Comparison of ENCODE assay signal across 28 cellular contexts in the genomic region with DNA sequence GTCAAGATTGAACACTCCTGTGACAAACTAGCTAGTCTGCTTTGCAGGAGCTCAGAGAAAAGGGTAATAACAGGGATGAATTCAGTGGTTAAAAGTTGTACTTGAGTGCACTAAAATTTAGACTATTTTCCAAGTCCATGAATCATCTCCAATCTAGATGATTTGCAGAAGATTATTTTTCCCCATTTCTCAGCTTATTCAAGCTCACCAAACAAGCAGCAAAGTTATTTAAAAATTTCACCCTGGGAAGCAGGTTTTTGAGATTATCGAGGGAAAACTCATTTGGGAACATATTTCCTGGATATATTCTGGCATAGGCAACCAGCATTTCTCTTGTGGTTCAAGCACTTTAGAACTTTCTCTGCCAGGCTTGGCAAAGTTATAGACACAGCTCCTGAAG.
"Had no signal": no experiment of that assay in that cellular context is flagged by ENCODE, and none has a peak within 500 bp of the region (broad histone marks: within the 10 kb centered on the region; RNA-seq: fewer than 3 reads in every experiment).

No MANE protein-coding gene starts in this region.

- H2AFZ ChIP-seq: parathyroid adenoma had no signal

- H3K27ac ChIP-seq: colonic mucosa, epithelial cell of prostate, esophagus squamous epithelium, gastroesophageal sphincter, heart right ventricle, lower lobe of right lung, neutrophil, parathyroid adenoma, right lobe of liver, stomach, thyroid gland had no signal

- H3K79me2 ChIP-seq: parathyroid adenoma had no signal

- H3K36me3 ChIP-seq: colonic mucosa, esophagus squamous epithelium, gastroesophageal sphincter, heart right ventricle, lower lobe of right lung, neutrophil, right lobe of liver, stomach, thyroid gland had no signal

- H3K9me3 ChIP-seq: colonic mucosa, esophagus squamous epithelium, gastroesophageal sphincter, heart right ventricle, lower lobe of right lung, neutrophil, right lobe of liver, stomach, thyroid gland had no signal

- H3K27me3 ChIP-seq: colonic mucosa, esophagus squamous epithelium, gastroesophageal sphincter, heart right ventricle, neutrophil, right lobe of liver, stomach, thyroid gland had no signal

- H3K4me1 Mint-ChIP-seq: central memory CD8-positive, alpha-beta T cell; stimulated activated effector memory CD8-positive, alpha-beta T cell treated with anti-CD3 and anti-CD28 coated beads, Interleukin-12 subunit alpha, Interleukin-12 subunit beta, amount 100 ng/mL, for 72 hours had no signal

- DNase-seq: colonic mucosa; effector CD8-positive, alpha-beta T cell; endodermal cell; esophagus squamous epithelium; foreskin fibroblast; heart right ventricle; hippocampal formation; immature natural killer cell; islet precursor cell; left ventricle myocardium superior; lower lobe of right lung; natural killer cell; right lobe of liver; small intestine; stimulated activated CD4-positive, alpha-beta T cell treated with anti-CD3 and anti-CD28 coated beads, Interleukin-15, amount 100 ng/mL, for 24 hours; stimulated activated CD4-positive, alpha-beta T cell treated with anti-CD3 and anti-CD28 coated beads, Interleukin-4, amount 100 ng/mL, for 24 hours; stimulated activated naive CD4-positive, alpha-beta T cell treated with Interleukin-2 at 50 U/mL for 16 hours; stomach; thyroid gland had no signal

- H3K4me1 ChIP-seq: colonic mucosa, esophagus squamous epithelium, gastroesophageal sphincter, parathyroid adenoma, right lobe of liver, thyroid gland had no signal

- ATAC-seq: gastroesophageal sphincter; heart right ventricle; left ventricle myocardium superior; lower lobe of right lung; natural killer cell; right lobe of liver; stimulated activated effector memory CD8-positive, alpha-beta T cell treated with anti-CD3 and anti-CD28 coated beads, Interleukin-12 subunit alpha, Interleukin-12 subunit beta, amount 100 ng/mL, for 72 hours had no signal

- H3K4me3 ChIP-seq: colonic mucosa, esophagus squamous epithelium, gastroesophageal sphincter, heart right ventricle, lower lobe of right lung, right lobe of liver, stomach, thyroid gland had no signal

- H3K9ac ChIP-seq: parathyroid adenoma had no signal

- H3K27me3 Mint-ChIP-seq: central memory CD8-positive, alpha-beta T cell had no signal

- H3K4me3 Mint-ChIP-seq: central memory CD8-positive, alpha-beta T cell; dendritic cell treated with granulocyte-macrophage colony-stimulating factor and Interleukin-4, amounts not matched to agents 40 ng/mL and 50 ng/mL, for 4 days; endodermal cell; immature natural killer cell; natural killer cell; stimulated activated effector memory CD8-positive, alpha-beta T cell treated with anti-CD3 and anti-CD28 coated beads, Interleukin-12 subunit alpha, Interleukin-12 subunit beta, amount 100 ng/mL, for 72 hours had no signal

- H3K27ac Mint-ChIP-seq: dendritic cell treated with granulocyte-macrophage colony-stimulating factor and Interleukin-4, amounts not matched to agents 40 ng/mL and 50 ng/mL, for 4 days; endodermal cell; immature natural killer cell; natural killer cell; progenitor cell of endocrine pancreas; stimulated activated effector memory CD8-positive, alpha-beta T cell treated with anti-CD3 and anti-CD28 coated beads, Interleukin-12 subunit alpha, Interleukin-12 subunit beta, amount 100 ng/mL, for 72 hours; type B pancreatic cell had no signal

- FAIRE-seq: small intestine had no signal

- H3K36me3 Mint-ChIP-seq: immature natural killer cell; natural killer cell; stimulated activated effector memory CD8-positive, alpha-beta T cell treated with anti-CD3 and anti-CD28 coated beads, Interleukin-12 subunit alpha, Interleukin-12 subunit beta, amount 100 ng/mL, for 72 hours; type B pancreatic cell had no signal

- H3K9me3 Mint-ChIP-seq: dendritic cell treated with granulocyte-macrophage colony-stimulating factor and Interleukin-4, amounts not matched to agents 40 ng/mL and 50 ng/mL, for 4 days; endodermal cell; natural killer cell; type B pancreatic cell had no signal
